In the genomic region with DNA sequence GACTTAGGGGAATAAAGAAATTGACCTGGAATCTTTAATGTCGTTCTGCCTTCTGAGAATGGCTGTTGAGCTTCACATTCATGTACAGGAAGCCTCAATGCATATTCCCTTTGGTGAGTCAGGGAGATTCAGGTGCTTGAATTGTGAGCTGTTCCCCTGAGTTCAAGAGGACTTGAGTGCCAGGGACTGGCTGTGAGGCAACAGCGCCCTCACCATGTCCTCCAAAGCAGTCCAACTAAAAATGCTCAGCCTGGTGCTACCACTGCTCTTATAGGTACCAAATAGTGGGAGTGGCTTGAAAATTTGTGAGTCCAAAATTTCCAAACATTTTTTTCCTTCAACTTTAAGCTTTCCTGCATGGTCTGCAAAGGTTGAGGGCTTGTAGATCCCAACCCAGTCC, we compare ENCODE assay signal across 8 cellular contexts. TPM values are rescaled to one million over a fixed set of nuclear protein-coding genes. Genes with fewer than 3 reads are reported as not detected.
DNase-seq lines count a peak whose midpoint lies in the region; ATAC-seq and TF ChIP-seq lines count a peak whose summit lies in the region.

No MANE protein-coding gene starts in this region.

- H3K36me3 ChIP-seq in OCI-LY7 (ENCODE audit: insufficient read depth, low read length) (peaks cover 19% of the 10 kb centered on the region), sigmoid colon (peaks cover 0 to 50% (median 7%) of the 10 kb centered on the region in 4 donors)

- no peak for TF ChIP-seq EP300 in sigmoid colon (IDR thresholded peaks at IDR 0.05)

- no peaks in the 10 kb centered on the region for H4K20me1 ChIP-seq in OCI-LY7 (ENCODE audit: insufficient read depth, low read length)

- no peaks in the 10 kb centered on the region for H3K9me2 ChIP-seq in OCI-LY7 (ENCODE audit: insufficient read depth, low read length)

- H3K9me3 ChIP-seq in OCI-LY7 (ENCODE audit: low read length): no peaks in the 10 kb centered on the region
- H3K9me3 ChIP-seq in sigmoid colon: no peaks in the 10 kb centered on the region

- WGBS in sigmoid colon, 2 donors: 94 to 96% methylated on average over 2 of the region's 2 CpGs

- H3K27ac ChIP-seq in OCI-LY7 (ENCODE audit: low read depth, low read length, poor library complexity, severe bottlenecking): no peak overlapping the region
- H3K27ac ChIP-seq in sigmoid colon: no peak overlapping the region

- no peak overlapping the region for H3K4me2 ChIP-seq in OCI-LY7 (ENCODE audit: low read length)

- H3K4me3 ChIP-seq in AG09309 (ENCODE audit: control insufficient read depth, low read depth, low read length) (no peak overlapping the region), GM12865 (ENCODE audit: low read depth, low read length) (no peak overlapping the region), OCI-LY7 (ENCODE audit: low read depth, low read length, poor library complexity, severe bottlenecking) (no peak overlapping the region), sigmoid colon (no peak overlapping the region)

- CTCF ChIA-PET in OCI-LY7 (lab: Charles Lee; ENCODE audit: unreplicated experiment): no interaction called here

- H2AFZ ChIP-seq in OCI-LY7 (ENCODE audit: low read length): no peak overlapping the region

- no peaks in the 10 kb centered on the region for H3K4me1 ChIP-seq in OCI-LY7 (ENCODE audit: insufficient read depth, low read length, poor library complexity, severe bottlenecking)
- H3K4me1 ChIP-seq in sigmoid colon: no peaks in the 10 kb centered on the region

- no peak for TF ChIP-seq POLR2A in sigmoid colon (IDR thresholded peaks at IDR 0.05)

- no peak for ATAC-seq in GM21576 (IDR thresholded peaks at IDR 0.05; ENCODE audit: unreplicated experiment)
- ATAC-seq in GM19395 (IDR thresholded peaks at IDR 0.05; ENCODE audit: unreplicated experiment): no peak
- ATAC-seq in HG02840 (IDR thresholded peaks at IDR 0.05; ENCODE audit: low FRiP score, unreplicated experiment): no peak

- POLR2A ChIA-PET in OCI-LY7 (lab: Charles Lee): interaction anchor here (0.6 to 1.5 kb wide), 2 partner anchors 19 to 20 kb away, joined by 5 read pairs; no protein-coding TSS in a partner anchor

- no peaks in the 10 kb centered on the region for H3K79me2 ChIP-seq in OCI-LY7 (ENCODE audit: insufficient read depth, low read depth, low read length)

- TF ChIP-seq CTCF in AG09309 (IDR thresholded peaks at IDR 0.05; ENCODE audit: control insufficient read depth, insufficient read depth, low read depth, low read length, missing control alignments) (peak; percentile 43), GM12865 (IDR thresholded peaks at IDR 0.05; ENCODE audit: insufficient read depth, low read depth, low read length, missing control alignments) (peak; percentile 27), OCI-LY7 (conservative IDR thresholded peaks at IDR 0.05; ENCODE audit: low read length) (peak; percentile 73), sigmoid colon (IDR thresholded peaks at IDR 0.05) (no peak)

- no peaks in the 10 kb centered on the region for H3K27me3 ChIP-seq in sigmoid colon

- intact Hi-C loops in OCI-LY7 (cut with micrococcal nuclease; ENCODE audit: unreplicated experiment) (no loop called here), sigmoid colon (cut with DNase I) (no loop called here)

- DNase-seq in AG09309 (ENCODE audit: low read depth): no peak
- DNase-seq in GM12865 (ENCODE audit: low read depth): peak; percentile 17
- DNase-seq in OCI-LY7 (ENCODE audit: low spot score): peak; percentile 43
- peak; percentile 6 for DNase-seq in fibroblast of gingiva (ENCODE audit: low read depth)
- no peak for DNase-seq in sigmoid colon

- BruUV-seq in OCI-LY7 (replicated peaks; lab: Mats Ljungman, UMichigan): no TSS peak

RNA-seq across cellular contexts. Expression of gene LEO1, which starts 54.1 kb away (rescaled TPM):
- total RNA-seq in OCI-LY7 (2014; rRNA removed; shearing (Covaris generic)): 22.0 and 43.0 TPM in 2 replicates
- 27.8 and 34.4 TPM in 2 replicates for total RNA-seq in OCI-LY7 (2022)
- total RNA-seq in sigmoid colon: 10 to 100 TPM in 3 of 4 donors, 1 to 10 TPM in 1; 7.4 to 15.3 (median 13.0) TPM
- polyA plus RNA-seq in sigmoid colon: 10 to 100 TPM; 17.4 to 40.0 (median 25.5) TPM

Comparison
In these comparisons a context has a peak if more than half of its experiments do, and no peak if none do; other contexts are left out.
1. DNase-seq: peak in GM12865 (single experiment), OCI-LY7 (single experiment) and fibroblast of gingiva (single experiment); none in AG09309 (single experiment) and sigmoid colon (single experiment).
2. CTCF ChIP-seq: peak in AG09309 (single experiment), GM12865 (single experiment) and OCI-LY7 (single experiment); none in sigmoid colon (0 of 4).